In genomic region chr3:12313519-12313918, GRCh38 we compare ENCODE assay signal across 24 cellular contexts. TPM values are rescaled to one million over a fixed set of nuclear protein-coding genes. Genes with fewer than 3 reads are reported as not detected.
DNase-seq lines count a peak whose midpoint lies in the region; ATAC-seq and TF ChIP-seq lines count a peak whose summit lies in the region.
"Had no signal": no experiment of that assay in that cellular context is flagged by ENCODE, and none has a peak within 500 bp of the region (broad histone marks: within the 10 kb centered on the region; RNA-seq: fewer than 3 reads in every experiment).

No MANE protein-coding gene starts in this region.

- H3K36me3 Mint-ChIP-seq in neural progenitor cell = no peaks in the 10 kb centered on the region

- TF ChIP-seq CTCF in cardiac muscle cell (IDR thresholded peaks at IDR 0.05; ENCODE audit: low read depth, low read length) = peak; percentile 2
- no peak for TF ChIP-seq CTCF in heart right ventricle (IDR thresholded peaks at IDR 0.05)
- TF ChIP-seq CTCF in cardiac fibroblast (IDR thresholded peaks at IDR 0.05; ENCODE audit: low read depth, low read length) = peak; percentile 11
- TF ChIP-seq CTCF in neural progenitor cell (IDR thresholded peaks at IDR 0.05) = peak; percentile 18

- H3K27ac ChIP-seq in cardiac muscle cell (no peak overlapping the region), heart right ventricle (no peak overlapping the region), neural progenitor cell (no peak overlapping the region)
- H3K27ac ChIP-seq: 22Rv1, HL-60, Peyer's patch had no signal

- intact Hi-C loops in heart right ventricle (cut with DNase I) = loop anchor here in 2 of 10 donors (5.0 to 10.0 kb wide), 2 partner anchors 64 to 169 kb away; no protein-coding TSS in a partner anchor

- ATAC-seq in heart right ventricle = no peak
- no peak for ATAC-seq in stimulated activated naive CD8-positive, alpha-beta T cell treated with anti-CD3 and anti-CD28 coated beads, Interleukin-15, Interleukin-2, amounts not matched to agents 100 U/mL and 50 U/mL, for 24 hours
- no peak for ATAC-seq in GM18873 (IDR thresholded peaks at IDR 0.05; ENCODE audit: low FRiP score, unreplicated experiment)
- ATAC-seq: HepG2 had no signal

- H3K4me3 ChIP-seq in cardiac muscle cell (no peak overlapping the region), heart right ventricle (no peak overlapping the region), cardiac fibroblast (replicated peaks in 1 of 2; ENCODE audit: low read depth in 2 of 2, low read length in 2 of 2) (no peak overlapping the region), neural progenitor cell (no peak overlapping the region)
- H3K4me3 ChIP-seq: Peyer's patch had no signal

- no peaks in the 10 kb centered on the region for H3F3A ChIP-seq in neural progenitor cell (ENCODE audit: low read depth)

- no peaks in the 10 kb centered on the region for H3K27me3 Mint-ChIP-seq in neural progenitor cell (ENCODE audit: insufficient read depth, low read depth)

- H3K9me3 ChIP-seq in cardiac muscle cell (ENCODE audit: low read depth) (no peaks in the 10 kb centered on the region), heart right ventricle (no peaks in the 10 kb centered on the region), neural progenitor cell (ENCODE audit: low read depth) (no peaks in the 10 kb centered on the region)
- H3K9me3 ChIP-seq: Peyer's patch had no signal

- no peak overlapping the region for H2AFZ ChIP-seq in neural progenitor cell (replicated peaks)

- H3K4me1 Mint-ChIP-seq in neural progenitor cell = peaks cover 2% of the 10 kb centered on the region

- no peaks in the 10 kb centered on the region for H4K20me1 ChIP-seq in neural progenitor cell (ENCODE audit: low read depth)

- H3K27me3 ChIP-seq in cardiac muscle cell (peaks cover 8% of the 10 kb centered on the region), heart right ventricle (no peaks in the 10 kb centered on the region), neural progenitor cell (peaks cover 8% of the 10 kb centered on the region)
- H3K27me3 ChIP-seq: Peyer's patch had no signal

- no peak overlapping the region for H3K9ac ChIP-seq in neural progenitor cell

- DNase-seq in cardiac muscle cell (ENCODE audit: low read depth in 1 of 2, low spot score in 1 of 2) = no peak
- DNase-seq in heart right ventricle = no peak
- DNase-seq in cardiac fibroblast (ENCODE audit: low read depth in 2 of 2) = no peak
- no peak for DNase-seq in neural progenitor cell (ENCODE audit: low spot score)
- no peak for DNase-seq in stimulated activated naive CD8-positive, alpha-beta T cell treated with anti-CD3 and anti-CD28 coated beads, Interleukin-15, Interleukin-2, amounts not matched to agents 100 U/mL and 50 U/mL, for 24 hours
- DNase-seq in A172 (ENCODE audit: low spot score) = no peak
- no peak for DNase-seq in HuH-7 (ENCODE audit: low spot score)
- DNase-seq: GDM1; H7; KBM-7; MM.1S; NCI-H1092; NCI-H1436 treated with DMSO at 0.1 percent for 48 hours; NCI-H2029; NCI-H226; NCI-H510A treated with DMSO at 0.1 percent for 48 hours; NCI-H774; NK-92 treated with Interleukin-12 subunit alpha and Interleukin-12 subunit beta, amount 100 ng/mL, for 24 hours; Peyer's patch had no signal

- H3K36me3 ChIP-seq in cardiac muscle cell (no peaks in the 10 kb centered on the region), heart right ventricle (no peaks in the 10 kb centered on the region), neural progenitor cell (no peaks in the 10 kb centered on the region)

- H3K4me1 ChIP-seq in cardiac muscle cell (ENCODE audit: low read depth) = no peaks in the 10 kb centered on the region
- H3K4me1 ChIP-seq in heart right ventricle = peaks cover 0 to 38% (median 11%) of the 10 kb centered on the region in 9 donors
- H3K4me1 ChIP-seq in neural progenitor cell = peaks cover 3% of the 10 kb centered on the region
- H3K4me1 ChIP-seq: Peyer's patch had no signal

- no peaks in the 10 kb centered on the region for H3K9me3 Mint-ChIP-seq in neural progenitor cell
- H3K9me3 Mint-ChIP-seq: CD14-positive monocyte had no signal

- WGBS in heart right ventricle, 2 donors = 89 to 94% methylated on average over 2 of the region's 2 CpGs

- no peaks in the 10 kb centered on the region for H3K79me2 ChIP-seq in neural progenitor cell (ENCODE audit: low read depth)

- no peak overlapping the region for H3K27ac Mint-ChIP-seq in neural progenitor cell
- H3K27ac Mint-ChIP-seq: CD14-positive monocyte had no signal

- H3K4me2 ChIP-seq in neural progenitor cell = no peak overlapping the region

- H3K4me3 Mint-ChIP-seq in neural progenitor cell = no peak overlapping the region
- H3K4me3 Mint-ChIP-seq: CD14-positive monocyte had no signal

RNA-seq across cellular contexts. Expression of gene PPARG, which starts 24.6 kb away (rescaled TPM):
- total RNA-seq in cardiac muscle cell (0.32 and 0.45 TPM in 2 replicates), heart right ventricle (10 to 100 TPM; 12.4 to 31.5 (median 16.7) TPM), neural progenitor cell (ENCODE audit: low replicate concordance) (0.50 TPM in 1 of 2 replicates, not detected in the other)
- polyA plus RNA-seq in cardiac muscle cell (1.2 TPM in 1 of 2 replicates, not detected in the other), heart right ventricle (10 to 100 TPM; 10.8 to 15.1 TPM)
- total RNA-seq in A172 (2014; rRNA removed; shearing (Covaris generic)) = 11.9 and 13.2 TPM in 2 replicates

Comparison
In these comparisons a context has a peak if more than half of its experiments do, and no peak if none do; other contexts are left out.
1. CTCF ChIP-seq: peak in cardiac muscle cell (single experiment), cardiac fibroblast (single experiment) and neural progenitor cell (single experiment); none in heart right ventricle (0 of 9).